Comparison of ENCODE assay signal across 8 cellular contexts in genomic region chr2:70089946-70090523, GRCh38. TPM values are rescaled to one million over a fixed set of nuclear protein-coding genes. Genes with fewer than 3 reads are reported as not detected.
DNase-seq lines count a peak whose midpoint lies in the region; ATAC-seq and TF ChIP-seq lines count a peak whose summit lies in the region.

No MANE protein-coding gene starts in this region.

- peaks cover 32% of the 10 kb centered on the region for H3K9me3 Mint-ChIP-seq in glutamatergic neuron (ENCODE audit: unreplicated experiment)
- no peaks in the 10 kb centered on the region for H3K9me3 Mint-ChIP-seq in stimulated activated effector memory CD8-positive, alpha-beta T cell treated with anti-CD3 and anti-CD28 coated beads, Interleukin-12 subunit alpha, Interleukin-12 subunit beta, amount 100 ng/mL, for 72 hours

- DNase-seq in NCI-H1417 (lab: John Stamatoyannopoulos, UW) = peak in 2 of 3 experiments; percentile 84 to 92
- DNase-seq in NCI-H1417 treated with DMSO at 0.1 percent for 48 hours (lab: John Stamatoyannopoulos, UW) = no peak
- DNase-seq in glutamatergic neuron = no peak
- DNase-seq in stimulated activated effector memory CD8-positive, alpha-beta T cell treated with anti-CD3 and anti-CD28 coated beads, Interleukin-12 subunit alpha, Interleukin-12 subunit beta, amount 100 ng/mL, for 72 hours (ENCODE audit: low spot score in 2 of 2) = no peak
- no peak for DNase-seq in activated CD4-positive, alpha-beta T cell treated with anti-CD3 and anti-CD28 coated beads, Interleukin-2, amount 50 U/mL, for 4 hours
- DNase-seq in effector CD4-positive, alpha-beta T cell = no peak

- peaks cover 13% of the 10 kb centered on the region for H3K36me3 Mint-ChIP-seq in glutamatergic neuron (ENCODE audit: unreplicated experiment)
- peaks cover 53% of the 10 kb centered on the region for H3K36me3 Mint-ChIP-seq in stimulated activated effector memory CD8-positive, alpha-beta T cell treated with anti-CD3 and anti-CD28 coated beads, Interleukin-12 subunit alpha, Interleukin-12 subunit beta, amount 100 ng/mL, for 72 hours

- peaks cover 12% of the 10 kb centered on the region for H3K4me1 Mint-ChIP-seq in glutamatergic neuron (ENCODE audit: low read depth, unreplicated experiment)
- H3K4me1 Mint-ChIP-seq in stimulated activated effector memory CD8-positive, alpha-beta T cell treated with anti-CD3 and anti-CD28 coated beads, Interleukin-12 subunit alpha, Interleukin-12 subunit beta, amount 100 ng/mL, for 72 hours = peaks cover 61% of the 10 kb centered on the region

- H3K4me3 Mint-ChIP-seq in glutamatergic neuron (ENCODE audit: unreplicated experiment) = peak overlapping the region; percentile 97
- H3K4me3 Mint-ChIP-seq in stimulated activated effector memory CD8-positive, alpha-beta T cell treated with anti-CD3 and anti-CD28 coated beads, Interleukin-12 subunit alpha, Interleukin-12 subunit beta, amount 100 ng/mL, for 72 hours = peak overlapping the region; percentile 93

- H3K27ac Mint-ChIP-seq in glutamatergic neuron (ENCODE audit: unreplicated experiment) = peak overlapping the region; percentile 99
- H3K27ac Mint-ChIP-seq in stimulated activated effector memory CD8-positive, alpha-beta T cell treated with anti-CD3 and anti-CD28 coated beads, Interleukin-12 subunit alpha, Interleukin-12 subunit beta, amount 100 ng/mL, for 72 hours = peak overlapping the region; percentile 100

- peaks cover 33% of the 10 kb centered on the region for H3K27me3 Mint-ChIP-seq in glutamatergic neuron (ENCODE audit: unreplicated experiment)

- peak overlapping the region; percentile 99 for H3K27ac ChIP-seq in VCaP

- ATAC-seq in stimulated activated effector memory CD8-positive, alpha-beta T cell treated with anti-CD3 and anti-CD28 coated beads, Interleukin-12 subunit alpha, Interleukin-12 subunit beta, amount 100 ng/mL, for 72 hours = no peak
- ATAC-seq in GM18498 (IDR thresholded peaks at IDR 0.05; ENCODE audit: unreplicated experiment) = no peak

- TF ChIP-seq CTCF in VCaP (conservative IDR thresholded peaks at IDR 0.05) (no peak), glutamatergic neuron (IDR thresholded peaks at IDR 0.05; ENCODE audit: partially characterized antibody, unreplicated experiment) (no peak)

RNA-seq across cellular contexts. Expression of gene PCBP1, which starts 2.8 kb away (rescaled TPM):
- 301 TPM for total RNA-seq in glutamatergic neuron (ENCODE audit: unreplicated experiment)

Comparison
In these comparisons a context has a peak if more than half of its experiments do, and no peak if none do; other contexts are left out.
1. DNase-seq: peak in NCI-H1417 (2 of 3); none in NCI-H1417 treated with DMSO at 0.1 percent for 48 hours (single experiment), glutamatergic neuron (single experiment), stimulated activated effector memory CD8-positive, alpha-beta T cell treated with anti-CD3 and anti-CD28 coated beads, Interleukin-12 subunit alpha, Interleukin-12 subunit beta, amount 100 ng/mL, for 72 hours (0 of 2), activated CD4-positive, alpha-beta T cell treated with anti-CD3 and anti-CD28 coated beads, Interleukin-2, amount 50 U/mL, for 4 hours (0 of 2) and effector CD4-positive, alpha-beta T cell (single experiment).